28 cellular contexts compared by ENCODE assay signal in genomic region chr14:103001651-103002396, GRCh38. TPM values are rescaled to one million over a fixed set of nuclear protein-coding genes. Genes with fewer than 3 reads are reported as not detected.
DNase-seq lines count a peak whose midpoint lies in the region; ATAC-seq, FAIRE-seq and TF ChIP-seq lines count a peak whose summit lies in the region.
"Had no signal": no experiment of that assay in that cellular context is flagged by ENCODE, and none has a peak within 500 bp of the region (broad histone marks: within the 10 kb centered on the region; RNA-seq: fewer than 3 reads in every experiment).

No MANE protein-coding gene starts in this region.

- H3K36me3 ChIP-seq in right atrium auricular region (peaks cover 59% of the 10 kb centered on the region), Peyer's patch (peaks cover 0 to 64% (median 0%) of the 10 kb centered on the region in 3 donors), mucosa of descending colon (ENCODE audit: low read depth) (no peaks in the 10 kb centered on the region), aorta (ENCODE audit: control insufficient read depth in 1 of 2, insufficient read depth in 2 of 2, low read length in 1 of 2) (peaks cover 0 to 6% of the 10 kb centered on the region in 2 donors)

- no peaks in the 10 kb centered on the region for H3K9me3 ChIP-seq in right atrium auricular region
- H3K9me3 ChIP-seq in Peyer's patch, result no peaks in the 10 kb centered on the region
- H3K9me3 ChIP-seq in mucosa of descending colon, result no peaks in the 10 kb centered on the region
- H3K9me3 ChIP-seq in aorta (ENCODE audit: control insufficient read depth, low read length), result no peaks in the 10 kb centered on the region
- H3K9me3 ChIP-seq: ascending aorta, heart right ventricle, left ventricle myocardium inferior, prostate gland had no signal

- no peak for TF ChIP-seq POLR2A in Peyer's patch (IDR thresholded peaks at IDR 0.05)

- intact Hi-C loops in Right ventricle myocardium inferior (cut with DNase I), result no loop called here
- intact Hi-C loops in mucosa of descending colon (cut with DNase I, micrococcal nuclease), result no loop called here
- intact Hi-C loops in aorta (cut with DNase I), result no loop called here

- TF ChIP-seq CTCF in right atrium auricular region (IDR thresholded peaks at IDR 0.05), result no peak
- no peak for TF ChIP-seq CTCF in Peyer's patch (IDR thresholded peaks at IDR 0.05)
- no peak for TF ChIP-seq CTCF in mucosa of descending colon (IDR thresholded peaks at IDR 0.05)

- ATAC-seq in Right ventricle myocardium inferior (no peak), mucosa of descending colon (peak; percentile 45), aorta (ENCODE audit: low FRiP score) (peak; percentile 4), GM21526 (IDR thresholded peaks at IDR 0.05; ENCODE audit: low FRiP score, unreplicated experiment) (no peak)
- ATAC-seq: activated naive CD4-positive, alpha-beta T cell treated with anti-CD3 and anti-CD28 coated beads, Interleukin-2, amount 50 U/mL, for 72 hours; HCT116; Panc1; stimulated activated naive CD8-positive, alpha-beta T cell treated with anti-CD3 and anti-CD28 coated beads, Interleukin-15, Interleukin-2, amounts not matched to agents 100 U/mL and 50 U/mL, for 24 hours; T-helper 17 cell had no signal

- no peak for FAIRE-seq in frontal cortex (lab: Jason Lieb, UNC)
- FAIRE-seq: GM12892, small intestine had no signal

- DNase-seq in Right ventricle myocardium inferior (ENCODE audit: missing footprints), result peak; percentile 62
- DNase-seq in right atrium auricular region (ENCODE audit: low spot score), result no peak
- DNase-seq in Peyer's patch, result peak in 2 of 3 donors; percentile 74 to 78
- no peak for DNase-seq in mucosa of descending colon
- peak in 1 of 2 donors; percentile 59 for DNase-seq in aorta
- DNase-seq in frontal cortex (ENCODE audit: low spot score in 2 of 2), result no peak
- DNase-seq in SIG-M5 treated with dmso at 0.1 percent for 504 hours (lab: John Stamatoyannopoulos, UW; ENCODE audit: unreplicated experiment), result no peak
- DNase-seq: activated CD4-positive, alpha-beta T cell treated with anti-CD3 and anti-CD28 coated beads, Interleukin-2, amount 50 U/mL, for 1 hour; CD4-positive, alpha-beta memory T cell; DMS153; heart right ventricle; left ventricle myocardium inferior; NCI-H187 treated with DMSO at 0.1 percent for 48 hours; NCI-H345; small intestine; stimulated activated CD4-positive, alpha-beta T cell treated with anti-CD3 and anti-CD28 coated beads, Interleukin-2, amount 100 ng/mL, for 48 hours; stimulated activated naive CD8-positive, alpha-beta T cell treated with anti-CD3 and anti-CD28 coated beads, Interleukin-15, Interleukin-2, amounts not matched to agents 100 U/mL and 50 U/mL, for 24 hours; T-helper 17 cell; WERI-Rb-1 had no signal

- H3K4me3 ChIP-seq in right atrium auricular region (no peak overlapping the region), Peyer's patch (no peak overlapping the region), mucosa of descending colon (no peak overlapping the region), aorta (ENCODE audit: low read length in 2 of 2) (no peak overlapping the region)
- H3K4me3 ChIP-seq: ascending aorta, heart right ventricle, left ventricle myocardium inferior, prostate gland had no signal

- 83 to 84% methylated on average over 37 of the region's 37 CpGs for WGBS in aorta, 2 donors

- H3K27me3 ChIP-seq in right atrium auricular region (no peaks in the 10 kb centered on the region), Peyer's patch (no peaks in the 10 kb centered on the region), aorta (ENCODE audit: control insufficient read depth in 1 of 2, insufficient read depth in 2 of 2, low read length in 1 of 2) (no peaks in the 10 kb centered on the region)
- H3K27me3 ChIP-seq: ascending aorta, heart right ventricle had no signal

- H3K27ac ChIP-seq in right atrium auricular region (no peak overlapping the region), Peyer's patch (no peak overlapping the region), aorta (ENCODE audit: low read depth in 1 of 2, low read length in 2 of 2) (no peak overlapping the region)
- H3K27ac ChIP-seq: 22Rv1, ascending aorta, epithelial cell of prostate, heart right ventricle, left ventricle myocardium inferior, prostate gland, WERI-Rb-1 had no signal

- H3K4me1 ChIP-seq in right atrium auricular region, result peaks cover 0 to 6% of the 10 kb centered on the region in 2 donors
- peaks cover 0 to 7% (median 0%) of the 10 kb centered on the region in 4 donors for H3K4me1 ChIP-seq in Peyer's patch
- no peaks in the 10 kb centered on the region for H3K4me1 ChIP-seq in mucosa of descending colon (ENCODE audit: low read depth)
- H3K4me1 ChIP-seq in aorta (ENCODE audit: control insufficient read depth in 1 of 2, insufficient read depth in 2 of 2, low read length in 2 of 2), result no peaks in the 10 kb centered on the region
- H3K4me1 ChIP-seq: ascending aorta, prostate gland had no signal

RNA-seq across cellular contexts. Expression of gene CDC42BPB, which starts 55.5 kb away (rescaled TPM):
- total RNA-seq in Right ventricle myocardium inferior (68.9 TPM), right atrium auricular region (10 to 100 TPM; 68.0 to 83.4 TPM), Peyer's patch (100 to 1,000 TPM; 145 to 255 (median 197) TPM), mucosa of descending colon (100 to 1,000 TPM in 1 of 3 donors, 10 to 100 TPM in 2; 77.6 to 106 (median 84.4) TPM), aorta (100 to 1,000 TPM in 1 of 2 donors, 10 to 100 TPM in 1; 95.8 to 101 TPM), frontal cortex (64.0 TPM)
- polyA plus RNA-seq in aorta, result 10 to 100 TPM; 18.4 to 31.9 TPM

Comparison
In these comparisons a context has a peak if more than half of its experiments do, and no peak if none do; other contexts are left out.
1. DNase-seq: peak in Right ventricle myocardium inferior (single experiment) and Peyer's patch (2 of 3); none in right atrium auricular region (single experiment), mucosa of descending colon (0 of 3), frontal cortex (0 of 2) and SIG-M5 treated with dmso at 0.1 percent for 504 hours (single experiment).
2. ATAC-seq: peak in mucosa of descending colon (single experiment) and aorta (single experiment); none in Right ventricle myocardium inferior (single experiment) and GM21526 (single experiment).